ENCODE assay signal across 17 cellular contexts in genomic region chr6:127608554-127609270, GRCh38. TPM values are rescaled to one million over a fixed set of nuclear protein-coding genes. Genes with fewer than 3 reads are reported as not detected.
"Had no signal": no experiment of that assay in that cellular context is flagged by ENCODE, and none has a peak within 500 bp of the region (broad histone marks: within the 10 kb centered on the region; RNA-seq: fewer than 3 reads in every experiment).

No MANE protein-coding gene starts in this region.

- H3K4me1 ChIP-seq: colonic mucosa, heart left ventricle had no signal

- ATAC-seq: naive thymus-derived CD8-positive, alpha-beta T cell had no signal

- H3K36me3 ChIP-seq: colonic mucosa, heart left ventricle, neutrophil had no signal

- H3K27ac ChIP-seq: colonic mucosa, heart left ventricle, neutrophil had no signal

- H3K4me3 Mint-ChIP-seq: naive thymus-derived CD8-positive, alpha-beta T cell had no signal

- H3K36me3 Mint-ChIP-seq: naive thymus-derived CD8-positive, alpha-beta T cell had no signal

- H3K9me3 ChIP-seq: colonic mucosa, heart left ventricle, neutrophil had no signal

- H3K4me3 ChIP-seq: colonic mucosa, heart left ventricle had no signal

- H3K27me3 ChIP-seq: colonic mucosa, heart left ventricle, neutrophil had no signal

- H3K27me3 Mint-ChIP-seq: naive thymus-derived CD8-positive, alpha-beta T cell had no signal

- DNase-seq: colonic mucosa; dermis blood vessel endothelial cell; erythroblast; heart left ventricle; hippocampal formation; kidney glomerular epithelial cell; mammary epithelial cell; small intestine; stimulated activated CD4-positive, alpha-beta T cell treated with anti-CD3 and anti-CD28 coated beads, Interleukin-12 subunit alpha, Interleukin-12 subunit beta, amount 100 ng/mL, for 4 hours; stimulated activated naive CD4-positive, alpha-beta T cell treated with Interleukin-2 at 50 U/mL for 16 hours had no signal

- H3K4me1 Mint-ChIP-seq: naive thymus-derived CD8-positive, alpha-beta T cell had no signal

RNA-seq across cellular contexts. Expression of gene C6orf58, which starts 31.7 kb away (rescaled TPM):
- total RNA-seq: colonic mucosa; dermis blood vessel endothelial cell; glomerular endothelial cell; heart left ventricle; mesenteric fat pad; mononuclear cell; naive thymus-derived CD8-positive, alpha-beta T cell; pulmonary artery endothelial cell; urinary bladder had no signal
